ENCODE assay signal across 8 cellular contexts in the genomic region with DNA sequence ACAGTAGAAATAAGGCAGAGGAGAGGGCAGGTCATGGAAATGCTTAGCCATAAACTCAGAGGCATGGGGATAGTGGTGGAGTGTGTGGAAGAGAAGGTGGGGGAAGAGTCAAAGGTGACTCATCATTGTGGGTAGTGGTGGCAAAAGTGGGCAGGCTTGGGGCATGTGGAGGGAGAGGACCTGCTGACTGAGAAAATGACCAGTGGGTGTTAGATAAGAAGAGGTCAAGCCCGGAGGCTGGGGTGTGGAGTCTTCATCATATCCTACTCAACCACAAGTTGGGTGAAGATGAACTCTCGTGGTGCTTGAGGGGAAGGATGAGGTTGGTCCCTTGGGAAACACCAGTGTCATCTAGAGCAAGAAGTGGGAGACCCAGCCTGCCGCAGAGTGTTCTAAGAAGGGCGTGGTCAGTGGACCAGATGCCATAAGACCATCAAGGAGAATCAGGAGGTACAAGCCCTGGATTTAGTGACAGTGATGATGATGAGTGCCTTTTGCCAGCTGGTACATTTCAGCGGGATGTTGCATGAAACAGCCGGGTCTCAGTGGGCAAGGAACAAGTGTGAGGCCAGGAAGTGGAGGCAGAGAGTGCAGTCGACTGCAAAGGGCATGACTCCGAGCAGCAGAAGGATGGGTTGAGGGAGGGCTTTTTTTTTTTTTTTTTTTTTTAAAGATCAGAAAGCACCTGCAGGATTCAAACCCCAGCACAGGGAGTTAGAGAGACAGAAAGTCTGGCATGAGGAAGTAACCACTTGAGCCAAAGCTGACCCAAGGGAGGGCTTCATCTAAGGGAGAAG.
DNase-seq lines count a peak whose midpoint lies in the region; ATAC-seq, FAIRE-seq and TF ChIP-seq lines count a peak whose summit lies in the region.

No MANE protein-coding gene starts in this region.

- peak; percentile 50 for DNase-seq in DND-41
- DNase-seq in GM19239 (ENCODE audit: insufficient read length, low spot score): peak; percentile 8
- DNase-seq in activated naive CD8-positive, alpha-beta T cell treated with anti-CD3 and anti-CD28 coated beads, Interleukin-2, amount 50 U/mL, for 24 hours: peak; percentile 61
- DNase-seq in frontal cortex (ENCODE audit: low spot score in 2 of 2): no peak
- DNase-seq in left lobe of liver (ENCODE audit: low spot score): no peak
- no peak for DNase-seq in endodermal cell

- H3K36me3 Mint-ChIP-seq in activated naive CD8-positive, alpha-beta T cell treated with anti-CD3 and anti-CD28 coated beads, Interleukin-2, amount 50 U/mL, for 24 hours (ENCODE audit: low read depth): no peaks in the 10 kb centered on the region
- no peaks in the 10 kb centered on the region for H3K36me3 Mint-ChIP-seq in endodermal cell (ENCODE audit: low read depth)

- peaks cover 6% of the 10 kb centered on the region for H3K4me1 ChIP-seq in DND-41 (ENCODE audit: insufficient read depth, low read length)
- H3K4me1 ChIP-seq in endodermal cell (ENCODE audit: control insufficient read depth, insufficient read depth, low read length): peaks cover 10% of the 10 kb centered on the region

- peaks cover 27% of the 10 kb centered on the region for H3K27me3 Mint-ChIP-seq in activated naive CD8-positive, alpha-beta T cell treated with anti-CD3 and anti-CD28 coated beads, Interleukin-2, amount 50 U/mL, for 24 hours
- H3K27me3 Mint-ChIP-seq in endodermal cell (ENCODE audit: insufficient read depth): peaks cover 33% of the 10 kb centered on the region

- H3K9me3 ChIP-seq in DND-41 (ENCODE audit: insufficient read depth, low read length, severe bottlenecking): no peaks in the 10 kb centered on the region
- H3K9me3 ChIP-seq in endodermal cell (ENCODE audit: control insufficient read depth, low read length): no peaks in the 10 kb centered on the region

- TF ChIP-seq CTCF in DND-41 (IDR thresholded peaks at IDR 0.05; ENCODE audit: borderline replicate concordance, extremely low read depth, low read length, poor library complexity, severe bottlenecking) (no peak), endodermal cell (conservative IDR thresholded peaks at IDR 0.05) (no peak)

- peak; percentile 21 for FAIRE-seq in GM19239 (lab: Jason Lieb, UNC)
- FAIRE-seq in frontal cortex (lab: Jason Lieb, UNC): no peak

- peak; percentile 63 for ATAC-seq in DND-41 (ENCODE audit: insufficient read depth, low read depth)
- peak; percentile 51 for ATAC-seq in HG03558 (IDR thresholded peaks at IDR 0.05; ENCODE audit: extremely low read depth, unreplicated experiment)
- ATAC-seq in activated naive CD8-positive, alpha-beta T cell treated with anti-CD3 and anti-CD28 coated beads, Interleukin-2, amount 50 U/mL, for 24 hours: peak; percentile 89
- ATAC-seq in GM21526 (IDR thresholded peaks at IDR 0.05; ENCODE audit: low FRiP score, unreplicated experiment): no peak
- ATAC-seq in left lobe of liver: no peak

- H2AFZ ChIP-seq in DND-41 (ENCODE audit: low read depth, low read length): no peak overlapping the region

- H3K36me3 ChIP-seq in DND-41 (ENCODE audit: insufficient read depth, low read length) (no peaks in the 10 kb centered on the region), endodermal cell (ENCODE audit: control insufficient read depth, insufficient read depth, low read length) (no peaks in the 10 kb centered on the region)

- no peaks in the 10 kb centered on the region for H3K79me2 ChIP-seq in DND-41 (ENCODE audit: insufficient read depth, low read length)

- no peaks in the 10 kb centered on the region; the same call in 1 of the 2 replicates for H4K20me1 ChIP-seq in DND-41 (ENCODE audit: insufficient read depth, low read length)

- no peak overlapping the region for H3K4me2 ChIP-seq in DND-41 (ENCODE audit: insufficient read depth, low read length)

- H3K4me3 Mint-ChIP-seq in activated naive CD8-positive, alpha-beta T cell treated with anti-CD3 and anti-CD28 coated beads, Interleukin-2, amount 50 U/mL, for 24 hours: peak overlapping the region; percentile 53
- H3K4me3 Mint-ChIP-seq in endodermal cell: no peak overlapping the region

- no peaks in the 10 kb centered on the region for H3K9me3 Mint-ChIP-seq in activated naive CD8-positive, alpha-beta T cell treated with anti-CD3 and anti-CD28 coated beads, Interleukin-2, amount 50 U/mL, for 24 hours
- no peaks in the 10 kb centered on the region for H3K9me3 Mint-ChIP-seq in endodermal cell

- H3K27ac Mint-ChIP-seq in activated naive CD8-positive, alpha-beta T cell treated with anti-CD3 and anti-CD28 coated beads, Interleukin-2, amount 50 U/mL, for 24 hours: peak overlapping the region; percentile 90
- H3K27ac Mint-ChIP-seq in endodermal cell: no peak overlapping the region

- peaks cover 23% of the 10 kb centered on the region for H3K4me1 Mint-ChIP-seq in activated naive CD8-positive, alpha-beta T cell treated with anti-CD3 and anti-CD28 coated beads, Interleukin-2, amount 50 U/mL, for 24 hours
- H3K4me1 Mint-ChIP-seq in endodermal cell: peaks cover 24% of the 10 kb centered on the region

- H3K27ac ChIP-seq in DND-41 (ENCODE audit: low read length) (no peak overlapping the region), endodermal cell (ENCODE audit: low read depth, low read length) (no peak overlapping the region)

- H3K9ac ChIP-seq in DND-41 (ENCODE audit: low read depth, low read length): no peak overlapping the region
- no peak overlapping the region for H3K9ac ChIP-seq in endodermal cell (ENCODE audit: extremely low read depth, low read length, poor library complexity, severe bottlenecking)

- WGBS in endodermal cell (ENCODE audit: insufficient coverage in 1 of 2, insufficient read length in 1 of 2), 2 experiments: 92 to 100% methylated on average over 7 to 8 of the region's 8 CpGs

- H3K4me3 ChIP-seq in DND-41 (ENCODE audit: low read depth in 1 of 2, low read length in 2 of 2) (no peak overlapping the region), endodermal cell (ENCODE audit: low read length) (no peak overlapping the region)

- H3K27me3 ChIP-seq in DND-41 (ENCODE audit: insufficient read depth, low read length, poor library complexity): peaks cover 3% of the 10 kb centered on the region
- H3K27me3 ChIP-seq in endodermal cell (ENCODE audit: control insufficient read depth, insufficient read depth, low read length, poor library complexity, severe bottlenecking): no peaks in the 10 kb centered on the region

Comparison
In these comparisons a context has a peak if more than half of its experiments do, and no peak if none do; other contexts are left out.
1. ATAC-seq: peak in DND-41 (single experiment), HG03558 (single experiment) and activated naive CD8-positive, alpha-beta T cell treated with anti-CD3 and anti-CD28 coated beads, Interleukin-2, amount 50 U/mL, for 24 hours (single experiment); none in GM21526 (single experiment) and left lobe of liver (single experiment).
2. DNase-seq: peak in DND-41 (single experiment), GM19239 (single experiment) and activated naive CD8-positive, alpha-beta T cell treated with anti-CD3 and anti-CD28 coated beads, Interleukin-2, amount 50 U/mL, for 24 hours (single experiment); none in frontal cortex (0 of 2), left lobe of liver (single experiment) and endodermal cell (single experiment).